In genomic region chr16:70715860-70716357, GRCh38 we compare ENCODE assay signal across 11 cellular contexts. TPM values are rescaled to one million over a fixed set of nuclear protein-coding genes. Genes with fewer than 3 reads are reported as not detected.
DNase-seq lines count a peak whose midpoint lies in the region; ATAC-seq, FAIRE-seq and TF ChIP-seq lines count a peak whose summit lies in the region.
"Had no signal": no experiment of that assay in that cellular context is flagged by ENCODE, and none has a peak within 500 bp of the region (broad histone marks: within the 10 kb centered on the region; RNA-seq: fewer than 3 reads in every experiment).

No MANE protein-coding gene starts in this region.

- TF ChIP-seq POLR2A in esophagus muscularis mucosa (IDR thresholded peaks at IDR 0.05; ENCODE audit: low read depth): no peak

- H3K4me1 Mint-ChIP-seq in osteocyte (ENCODE audit: unreplicated experiment): peaks cover 57% of the 10 kb centered on the region

- H3K4me3 ChIP-seq in BLaER1: no peak overlapping the region
- H3K4me3 ChIP-seq in esophagus muscularis mucosa: peak overlapping the region; percentile 10 to 20 (median 11)
- H3K4me3 ChIP-seq: mucosa of descending colon had no signal

- H3K27ac ChIP-seq in BLaER1 (peak overlapping the region; percentile 66), esophagus muscularis mucosa (replicated peaks in 1 of 4) (peak overlapping the region; percentile 88 to 90 (median 89))

- H3K27me3 ChIP-seq in BLaER1 (no peaks in the 10 kb centered on the region), esophagus muscularis mucosa (no peaks in the 10 kb centered on the region)

- peaks cover 27% of the 10 kb centered on the region for H3K36me3 ChIP-seq in BLaER1
- peaks cover 0 to 14% (median 11%) of the 10 kb centered on the region in 4 donors for H3K36me3 ChIP-seq in esophagus muscularis mucosa

- peak overlapping the region; percentile 8 for H3K4me3 Mint-ChIP-seq in osteocyte (ENCODE audit: unreplicated experiment)
- H3K4me3 Mint-ChIP-seq: CD4-positive, CD25-positive, alpha-beta regulatory T cell; stimulated activated effector memory CD8-positive, alpha-beta T cell treated with anti-CD3 and anti-CD28 coated beads, Interleukin-12 subunit alpha, Interleukin-12 subunit beta, amount 100 ng/mL, for 72 hours had no signal

- peak overlapping the region; percentile 97 for H3K27ac Mint-ChIP-seq in osteocyte (ENCODE audit: unreplicated experiment)

- intact Hi-C loops in esophagus muscularis mucosa (cut with DNase I): no loop called here

- H3K4me2 ChIP-seq in BLaER1: peak overlapping the region; percentile 80

- WGBS in esophagus muscularis mucosa: 57% methylated on average over 5 of the region's 6 CpGs

- FAIRE-seq in RCC 7860 (lab: Jason Lieb, UNC): no peak

- ATAC-seq in HG02840 (IDR thresholded peaks at IDR 0.05; ENCODE audit: low FRiP score, unreplicated experiment): no peak
- ATAC-seq: stimulated activated effector memory CD8-positive, alpha-beta T cell treated with anti-CD3 and anti-CD28 coated beads, Interleukin-12 subunit alpha, Interleukin-12 subunit beta, amount 100 ng/mL, for 72 hours had no signal

- peaks cover 14% of the 10 kb centered on the region for H3K9me3 Mint-ChIP-seq in osteocyte (ENCODE audit: unreplicated experiment)
- H3K9me3 Mint-ChIP-seq: stimulated activated effector memory CD8-positive, alpha-beta T cell treated with anti-CD3 and anti-CD28 coated beads, Interleukin-12 subunit alpha, Interleukin-12 subunit beta, amount 100 ng/mL, for 72 hours had no signal

- H3K9me3 ChIP-seq in BLaER1 (no peaks in the 10 kb centered on the region), esophagus muscularis mucosa (peaks cover 0 to 3% (median 0%) of the 10 kb centered on the region in 4 donors)
- H3K9me3 ChIP-seq: mucosa of descending colon had no signal

- H3K36me3 Mint-ChIP-seq in osteocyte (ENCODE audit: unreplicated experiment): peaks cover 21% of the 10 kb centered on the region

- TF ChIP-seq CTCF in esophagus muscularis mucosa (IDR thresholded peaks at IDR 0.05): no peak
- no peak for TF ChIP-seq CTCF in osteocyte (IDR thresholded peaks at IDR 0.05)

- H4K20me1 ChIP-seq in BLaER1: no peaks in the 10 kb centered on the region

- peak overlapping the region; percentile 34; the same call in 1 of the 2 replicates for H3K9ac ChIP-seq in BLaER1

- no peak for TF ChIP-seq EP300 in esophagus muscularis mucosa (IDR thresholded peaks at IDR 0.05)

- no peaks in the 10 kb centered on the region for H3K27me3 Mint-ChIP-seq in osteocyte (ENCODE audit: unreplicated experiment)
- H3K27me3 Mint-ChIP-seq: CD4-positive, CD25-positive, alpha-beta regulatory T cell had no signal

- H3K4me1 ChIP-seq in BLaER1 (peaks cover 74% of the 10 kb centered on the region), esophagus muscularis mucosa (peaks cover 27 to 62% (median 60%) of the 10 kb centered on the region in 4 donors)

- DNase-seq in RCC 7860 (ENCODE audit: low spot score) (peak; percentile 20), esophagus muscularis mucosa (ENCODE audit: extremely low spot score) (no peak), osteocyte (ENCODE audit: extremely low spot score, unreplicated experiment) (no peak), SIG-M5 (lab: John Stamatoyannopoulos, UW) (no peak), AG08395 (ENCODE audit: low spot score) (no peak), putamen (ENCODE audit: low spot score) (no peak)
- DNase-seq: CD4-positive, CD25-positive, alpha-beta regulatory T cell had no signal

RNA-seq across cellular contexts. Expression of gene MTSS2, which starts 30.1 kb away (rescaled TPM):
- 100 to 1,000 TPM in 2 of 4 donors, 10 to 100 TPM in 2; 74.9 to 238 (median 130) TPM for total RNA-seq in esophagus muscularis mucosa
- 156 and 169 TPM in 2 replicates for total RNA-seq in osteocyte
